Comparison of ENCODE assay signal across 11 cellular contexts in the genomic region with DNA sequence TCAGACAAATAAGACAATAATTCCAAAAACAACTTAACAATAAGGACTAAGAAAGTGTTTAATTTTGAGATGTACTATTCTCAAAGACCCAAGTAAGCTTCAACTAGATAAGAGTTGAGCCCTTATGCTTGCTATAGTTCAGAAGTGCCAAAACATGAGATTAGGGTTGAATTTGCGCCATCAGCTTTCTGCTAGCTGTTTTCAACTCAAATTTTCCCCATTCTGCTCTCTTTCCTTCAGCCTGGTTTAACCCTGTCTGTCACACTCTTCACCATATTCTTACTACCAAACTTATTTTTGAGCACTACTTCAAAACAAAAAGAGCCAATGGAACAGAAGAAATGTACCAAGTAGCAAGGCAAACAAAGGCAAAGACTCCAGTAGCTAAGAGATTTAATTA. TPM values are rescaled to one million over a fixed set of nuclear protein-coding genes. Genes with fewer than 3 reads are reported as not detected.
DNase-seq lines count a peak whose midpoint lies in the region; ATAC-seq and TF ChIP-seq lines count a peak whose summit lies in the region.
"Had no signal": no experiment of that assay in that cellular context is flagged by ENCODE, and none has a peak within 500 bp of the region (broad histone marks: within the 10 kb centered on the region; RNA-seq: fewer than 3 reads in every experiment).

No MANE protein-coding gene starts in this region.

- 51 to 73% methylated on average over 1 of the region's 1 CpG for WGBS in thyroid gland, 2 donors

- H3K4me1 ChIP-seq in ascending aorta (peaks cover 9 to 40% of the 10 kb centered on the region in 2 donors), lower lobe of right lung (peaks cover 66% of the 10 kb centered on the region), thyroid gland (peaks cover 54 to 59% of the 10 kb centered on the region in 2 donors)

- H3K9me3 ChIP-seq in ascending aorta, result no peaks in the 10 kb centered on the region
- H3K9me3 ChIP-seq in lower lobe of right lung, result no peaks in the 10 kb centered on the region
- no peaks in the 10 kb centered on the region for H3K9me3 ChIP-seq in thyroid gland
- H3K9me3 ChIP-seq: body of pancreas had no signal

- H3K27me3 Mint-ChIP-seq in activated naive CD4-positive, alpha-beta T cell treated with anti-CD3 and anti-CD28 coated beads, Interleukin-2, amount 10 ng/mL, durations not matched to agents 7 days and 5 days, result peaks cover 3% of the 10 kb centered on the region

- no peak for ATAC-seq in lower lobe of right lung
- no peak for ATAC-seq in HG02678 (IDR thresholded peaks at IDR 0.05; ENCODE audit: unreplicated experiment)
- no peak for ATAC-seq in HG02571 (IDR thresholded peaks at IDR 0.05; ENCODE audit: unreplicated experiment)
- ATAC-seq: body of pancreas had no signal

- no peaks in the 10 kb centered on the region for H3K27me3 ChIP-seq in ascending aorta
- no peaks in the 10 kb centered on the region for H3K27me3 ChIP-seq in lower lobe of right lung (ENCODE audit: low read depth)
- H3K27me3 ChIP-seq in thyroid gland, result no peaks in the 10 kb centered on the region
- H3K27me3 ChIP-seq: body of pancreas had no signal

- no peak for TF ChIP-seq POLR2A in thyroid gland (IDR thresholded peaks at IDR 0.05)

- H3K27ac ChIP-seq in ascending aorta, result peak overlapping the region; percentile 99 to 100
- H3K27ac ChIP-seq in lower lobe of right lung, result no peak overlapping the region
- H3K27ac ChIP-seq in thyroid gland, result peak overlapping the region in 2 of 3 donors; percentile 15 to 100

- H3K36me3 ChIP-seq in ascending aorta, result no peaks in the 10 kb centered on the region
- H3K36me3 ChIP-seq in lower lobe of right lung, result no peaks in the 10 kb centered on the region
- no peaks in the 10 kb centered on the region for H3K36me3 ChIP-seq in thyroid gland

- peak overlapping the region; percentile 76 to 97 for H3K4me3 ChIP-seq in ascending aorta
- H3K4me3 ChIP-seq in lower lobe of right lung, result peak overlapping the region; percentile 94
- no peak overlapping the region for H3K4me3 ChIP-seq in thyroid gland (replicated peaks in 1 of 3)
- H3K4me3 ChIP-seq: body of pancreas had no signal

- no peak for DNase-seq in activated naive CD4-positive, alpha-beta T cell treated with anti-CD3 and anti-CD28 coated beads, Interleukin-2, amount 10 ng/mL, durations not matched to agents 7 days and 5 days
- DNase-seq in activated naive CD4-positive, alpha-beta T cell treated with Interleukin-2 at 50 U/mL for 16 hours, result no peak
- DNase-seq in ascending aorta (ENCODE audit: low spot score in 2 of 2) (no peak), lower lobe of right lung (no peak), thyroid gland (no peak), RKO (ENCODE audit: low spot score) (no peak)
- DNase-seq: body of pancreas, H9, NCI-H510A had no signal

- CTCF ChIA-PET in activated naive CD4-positive, alpha-beta T cell treated with anti-CD3 and anti-CD28 coated beads, Interleukin-2, amount 10 ng/mL, durations not matched to agents 7 days and 5 days (lab: Charles Lee), result interaction anchor here (0.7 to 1.3 kb wide), 6 partner anchors 9 to 412 kb away, joined by 3 to 4 read pairs (median 3); no protein-coding TSS in a partner anchor

- intact Hi-C loops in ascending aorta (cut with DNase I) (loop anchor here (5.0 kb wide), 1 partner anchor 33 kb away; no protein-coding TSS in a partner anchor), lower lobe of right lung (cut with DNase I) (loop anchor here (10.0 kb wide), 1 partner anchor 96 kb away; no protein-coding TSS in a partner anchor), thyroid gland (cut with DNase I) (loop anchor here (5.0 to 10.0 kb wide), 2 partner anchors 48 to 64 kb away; a partner anchor contains a TSS)

- peak overlapping the region; percentile 0 for H3K4me3 Mint-ChIP-seq in activated naive CD4-positive, alpha-beta T cell treated with anti-CD3 and anti-CD28 coated beads, Interleukin-2, amount 10 ng/mL, durations not matched to agents 7 days and 5 days
- H3K4me3 Mint-ChIP-seq: H9 had no signal

- no peak overlapping the region for H3K27ac Mint-ChIP-seq in activated naive CD4-positive, alpha-beta T cell treated with anti-CD3 and anti-CD28 coated beads, Interleukin-2, amount 10 ng/mL, durations not matched to agents 7 days and 5 days

- peaks cover 4% of the 10 kb centered on the region for H3K9me3 Mint-ChIP-seq in activated naive CD4-positive, alpha-beta T cell treated with anti-CD3 and anti-CD28 coated beads, Interleukin-2, amount 10 ng/mL, durations not matched to agents 7 days and 5 days

- H3K4me1 Mint-ChIP-seq in activated naive CD4-positive, alpha-beta T cell treated with anti-CD3 and anti-CD28 coated beads, Interleukin-2, amount 10 ng/mL, durations not matched to agents 7 days and 5 days, result peaks cover 63% of the 10 kb centered on the region

- H3K36me3 Mint-ChIP-seq in activated naive CD4-positive, alpha-beta T cell treated with anti-CD3 and anti-CD28 coated beads, Interleukin-2, amount 10 ng/mL, durations not matched to agents 7 days and 5 days, result peaks cover 56% of the 10 kb centered on the region

- TF ChIP-seq CTCF in ascending aorta (IDR thresholded peaks at IDR 0.05) (no peak), lower lobe of right lung (IDR thresholded peaks at IDR 0.05) (no peak), thyroid gland (IDR thresholded peaks at IDR 0.05) (no peak)

RNA-seq across cellular contexts. Expression of a gene that starts 4.1 kb away (rescaled TPM):
- total RNA-seq in ascending aorta, result 99.3 TPM
- 105 TPM for total RNA-seq in lower lobe of right lung
- 100 to 1,000 TPM; 139 to 157 (median 144) TPM for total RNA-seq in thyroid gland

RNA-seq across cellular contexts. Expression of a gene that starts 47.8 kb away (rescaled TPM):
- total RNA-seq in ascending aorta (32.9 TPM), lower lobe of right lung (132 TPM), thyroid gland (100 to 1,000 TPM in 1 of 4 donors, 10 to 100 TPM in 3; 80.3 to 115 (median 82.3) TPM)

Comparison
In these comparisons a context has a peak if more than half of its experiments do, and no peak if none do; other contexts are left out.
1. H3K4me3 ChIP-seq: peak in ascending aorta (2 of 2) and lower lobe of right lung (single experiment); none in thyroid gland (0 of 3).